ENCODE assay signal across 8 cellular contexts in the genomic region with DNA sequence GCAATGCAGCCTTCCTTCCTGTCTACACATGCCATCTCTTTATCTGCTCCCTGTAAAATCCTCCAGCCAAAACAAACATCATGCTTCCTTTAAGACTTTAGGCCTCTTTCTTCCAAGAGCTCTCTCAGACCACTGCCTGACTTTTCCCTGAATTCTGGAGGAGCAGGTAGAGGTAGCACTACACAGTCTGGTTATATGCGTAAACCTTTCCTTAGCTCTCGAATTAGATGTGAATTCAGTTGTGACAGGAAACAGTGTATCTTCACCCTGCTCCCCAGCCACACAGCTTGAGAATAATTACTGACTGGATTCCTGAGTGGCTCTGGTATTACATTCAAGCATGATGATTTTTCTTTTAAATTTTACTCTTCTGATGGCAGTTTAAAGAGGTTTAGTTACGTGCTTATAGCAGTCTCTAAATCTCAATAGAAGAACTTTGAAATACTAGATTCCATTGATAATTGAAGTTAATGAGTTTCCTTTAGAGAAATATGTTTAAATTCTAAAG.
A peak's percentile ranks its signal among the peaks of the same experiment; 100 is the strongest.
DNase-seq lines count a peak whose midpoint lies in the region; ATAC-seq and TF ChIP-seq lines count a peak whose summit lies in the region.

No MANE protein-coding gene starts in this region.

- TF ChIP-seq CTCF in right atrium auricular region (IDR thresholded peaks at IDR 0.05): no peak

- H3K4me3 ChIP-seq in adipocyte (ENCODE audit: low read length) (peak overlapping the region; percentile 0), right atrium auricular region (no peak overlapping the region), skin epidermis (no peak overlapping the region)

- DNase-seq in HT1080 (ENCODE audit: low read depth) (peak; percentile 73), adipocyte (ENCODE audit: low read depth) (no peak), right atrium auricular region (ENCODE audit: low spot score) (no peak), middle frontal gyrus (ENCODE audit: extremely low spot score, low spot score) (no peak), NCI-H82 treated with DMSO at 0.1 percent for 48 hours (lab: John Stamatoyannopoulos, UW; ENCODE audit: unreplicated experiment) (no peak)

- peaks cover 89% of the 10 kb centered on the region for H3K4me1 ChIP-seq in adipocyte (ENCODE audit: control insufficient read depth, insufficient read depth, low read length)
- peaks cover 0 to 86% of the 10 kb centered on the region in 2 donors for H3K4me1 ChIP-seq in right atrium auricular region

- H3K27me3 ChIP-seq in adipocyte (replicated peaks; ENCODE audit: control insufficient read depth, insufficient read depth, low read length): no peaks in the 10 kb centered on the region
- no peaks in the 10 kb centered on the region for H3K27me3 ChIP-seq in right atrium auricular region

- H3K36me3 ChIP-seq in adipocyte (ENCODE audit: control insufficient read depth, insufficient read depth, low read length, severe bottlenecking) (peaks cover 24% of the 10 kb centered on the region), right atrium auricular region (no peaks in the 10 kb centered on the region)

- H3K9me3 ChIP-seq in adipocyte (ENCODE audit: control insufficient read depth, low read length): no peaks in the 10 kb centered on the region
- no peaks in the 10 kb centered on the region for H3K9me3 ChIP-seq in right atrium auricular region

- H3K27ac ChIP-seq in right atrium auricular region (peak overlapping the region; percentile 67), skin epidermis (peak overlapping the region in 19 of 21 experiments; percentile 8 to 74 (median 37))

- ATAC-seq in HG02938 (IDR thresholded peaks at IDR 0.05; ENCODE audit: unreplicated experiment): no peak
- ATAC-seq in GM18498 (IDR thresholded peaks at IDR 0.05; ENCODE audit: unreplicated experiment): no peak

- H3K9ac ChIP-seq in adipocyte (ENCODE audit: low read length): peak overlapping the region; percentile 6
